ENCODE assay signal across 2 cellular contexts in the genomic region with DNA sequence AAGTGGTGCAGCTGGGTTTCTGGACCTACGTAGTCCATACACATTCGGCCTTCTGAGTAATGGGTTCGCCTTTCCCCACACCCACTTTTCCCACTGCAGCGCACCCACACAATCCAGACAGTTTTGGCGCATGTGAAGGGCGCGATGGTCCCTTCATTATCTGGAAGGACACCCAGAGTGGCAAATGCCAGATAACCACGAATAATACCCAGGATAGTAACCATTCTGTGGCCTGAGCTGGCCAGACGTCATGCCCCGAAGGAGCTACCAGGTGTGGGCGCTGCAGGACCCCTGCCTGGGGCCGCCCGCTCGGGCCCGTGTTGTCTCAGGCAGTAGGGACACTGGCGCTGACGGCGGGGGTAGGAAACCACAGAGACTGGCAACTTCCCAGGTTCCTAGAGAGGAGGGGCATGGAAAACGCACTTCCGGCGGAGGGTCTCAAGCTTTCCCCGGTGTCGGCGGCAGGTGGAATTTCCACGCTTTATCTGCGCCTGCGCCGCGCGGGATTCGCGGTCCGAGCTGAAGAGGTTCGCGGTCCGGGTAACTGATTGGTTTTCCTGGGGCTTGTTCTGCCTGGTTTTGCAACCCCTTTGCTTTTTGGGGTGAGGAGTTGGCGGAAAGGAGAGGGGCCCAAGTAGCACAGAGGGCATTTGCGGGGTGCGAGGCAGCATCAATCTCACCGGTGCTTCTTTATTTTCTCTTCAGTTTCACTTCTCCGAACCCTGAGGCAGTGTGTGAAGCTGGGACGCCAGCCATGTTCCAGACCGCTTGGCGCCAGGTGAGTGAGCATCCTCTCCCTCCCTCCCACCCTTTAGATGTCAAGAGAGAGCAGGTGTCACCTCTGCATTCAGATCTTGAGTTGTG.
A peak's percentile ranks its signal among the peaks of the same experiment; 100 is the strongest.
TF ChIP-seq lines count a peak whose summit lies in the region.

A gene (plus strand): TSS at position 441 of the 864 bp plus-strand sequence. CDS start 314 bp downstream, at position 755.

TF ChIP-seq in HEK293T, 16 proteins besides CTCF, POLR2A, EP300 and RAD21 (continued from another document):
- TF ChIP-seq, protein P1, sequence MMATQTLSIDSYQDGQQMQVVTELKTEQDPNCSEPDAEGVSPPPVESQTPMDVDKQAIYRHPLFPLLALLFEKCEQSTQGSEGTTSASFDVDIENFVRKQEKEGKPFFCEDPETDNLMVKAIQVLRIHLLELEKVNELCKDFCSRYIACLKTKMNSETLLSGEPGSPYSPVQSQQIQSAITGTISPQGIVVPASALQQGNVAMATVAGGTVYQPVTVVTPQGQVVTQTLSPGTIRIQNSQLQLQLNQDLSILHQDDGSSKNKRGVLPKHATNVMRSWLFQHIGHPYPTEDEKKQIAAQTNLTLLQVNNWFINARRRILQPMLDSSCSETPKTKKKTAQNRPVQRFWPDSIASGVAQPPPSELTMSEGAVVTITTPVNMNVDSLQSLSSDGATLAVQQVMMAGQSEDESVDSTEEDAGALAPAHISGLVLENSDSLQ (IDR thresholded peaks at IDR 0.05): no peak
- TF ChIP-seq BHLHE40 (IDR thresholded peaks at IDR 0.05; ENCODE audit: borderline replicate concordance) (no peak), FOXK2 (IDR thresholded peaks at IDR 0.05) (no peak), SUZ12 (IDR thresholded peaks at IDR 0.05) (no peak), ZNF384 (IDR thresholded peaks at IDR 0.05) (no peak), FOXA1 (IDR thresholded peaks at IDR 0.05) (no peak), NFRKB (IDR thresholded peaks at IDR 0.05) (no peak), SP1 (IDR thresholded peaks at IDR 0.05) (no peak)

TF ChIP-seq in K562, 482 proteins besides CTCF, POLR2A, EP300 and RAD21 (continued from another document and continues in another):
- TF ChIP-seq, protein P2, sequence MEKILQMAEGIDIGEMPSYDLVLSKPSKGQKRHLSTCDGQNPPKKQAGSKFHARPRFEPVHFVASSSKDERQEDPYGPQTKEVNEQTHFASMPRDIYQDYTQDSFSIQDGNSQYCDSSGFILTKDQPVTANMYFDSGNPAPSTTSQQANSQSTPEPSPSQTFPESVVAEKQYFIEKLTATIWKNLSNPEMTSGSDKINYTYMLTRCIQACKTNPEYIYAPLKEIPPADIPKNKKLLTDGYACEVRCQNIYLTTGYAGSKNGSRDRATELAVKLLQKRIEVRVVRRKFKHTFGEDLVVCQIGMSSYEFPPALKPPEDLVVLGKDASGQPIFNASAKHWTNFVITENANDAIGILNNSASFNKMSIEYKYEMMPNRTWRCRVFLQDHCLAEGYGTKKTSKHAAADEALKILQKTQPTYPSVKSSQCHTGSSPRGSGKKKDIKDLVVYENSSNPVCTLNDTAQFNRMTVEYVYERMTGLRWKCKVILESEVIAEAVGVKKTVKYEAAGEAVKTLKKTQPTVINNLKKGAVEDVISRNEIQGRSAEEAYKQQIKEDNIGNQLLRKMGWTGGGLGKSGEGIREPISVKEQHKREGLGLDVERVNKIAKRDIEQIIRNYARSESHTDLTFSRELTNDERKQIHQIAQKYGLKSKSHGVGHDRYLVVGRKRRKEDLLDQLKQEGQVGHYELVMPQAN (IDR thresholded peaks at IDR 0.05; ENCODE audit: borderline replicate concordance): no peak
- TF ChIP-seq, protein P1 (IDR thresholded peaks at IDR 0.05): peak; percentile 24; the same call in 1 of the 2 replicates
- TF ChIP-seq ATF7 (IDR thresholded peaks at IDR 0.05) (peak; percentile 81), MECOM (CRISPR knock-in tag; IDR thresholded peaks at IDR 0.05) (no peak), MTA3 (IDR thresholded peaks at IDR 0.05; ENCODE audit: borderline replicate concordance) (peak; percentile 73; the same call in 1 of the 2 replicates), KDM2B (CRISPR knock-in tag; IDR thresholded peaks at IDR 0.05) (no peak), EWSR1 (IDR thresholded peaks at IDR 0.05; ENCODE audit: borderline replicate concordance, low read depth, partially characterized antibody) (no peak), GABPA (tag; conservative IDR thresholded peaks at IDR 0.05; ENCODE audit: low read depth) (peak; percentile 91), ILF3 (IDR thresholded peaks at IDR 0.05; ENCODE audit: borderline replicate concordance) (no peak), ZFX (CRISPR knock-in tag; IDR thresholded peaks at IDR 0.05) (peak; percentile 82), ETV1 (tag; conservative IDR thresholded peaks at IDR 0.05; ENCODE audit: low read depth) (peak; percentile 70), SAP30 (IDR thresholded peaks at IDR 0.05; ENCODE audit: borderline replicate concordance, insufficient read depth, low read depth, low read length, poor library complexity, severe bottlenecking) (peak; percentile 25), SPI1 (IDR thresholded peaks at IDR 0.05; ENCODE audit: borderline replicate concordance, low read depth, low read length) (no peak), ATF1 (CRISPR knock-in tag; IDR thresholded peaks at IDR 0.05) (no peak), ATF1 (tag; IDR thresholded peaks at IDR 0.05) (peak; percentile 92), HNRNPH1 (optimal IDR thresholded peaks at IDR 0.05; ENCODE audit: low read depth, low read length) (no peak), TAF7 (tag; IDR thresholded peaks at IDR 0.05) (0 out of 2 replicates have a peak, but pooled peaks have one; percentile 36), PPARD (CRISPR knock-in tag; IDR thresholded peaks at IDR 0.05) (no peak), BCOR (IDR thresholded peaks at IDR 0.05) (0 out of 2 replicates have a peak, but pooled peaks have one; percentile 28), RB1 (IDR thresholded peaks at IDR 0.05; ENCODE audit: low read depth) (no peak), NFIC (IDR thresholded peaks at IDR 0.05) (peak; percentile 56), ZSCAN29 (IDR thresholded peaks at IDR 0.05) (no peak), GATAD2A (IDR thresholded peaks at IDR 0.05) (0 out of 2 replicates have a peak, but pooled peaks have one; percentile 43), CXXC5 (CRISPR knock-in tag; IDR thresholded peaks at IDR 0.05) (peak; percentile 70), CBX5 (IDR thresholded peaks at IDR 0.05; ENCODE audit: borderline replicate concordance, low read depth) (no peak), SMARCA4 (IDR thresholded peaks at IDR 0.05) (peak; percentile 53; the same call in 1 of the 2 replicates), CREB1 (IDR thresholded peaks at IDR 0.05) (peak; percentile 39; the same call in 1 of the 2 replicates), CREB1 (CRISPR knock-in tag; IDR thresholded peaks at IDR 0.05) (peak; percentile 72)
- TF ChIP-seq, protein P3, sequence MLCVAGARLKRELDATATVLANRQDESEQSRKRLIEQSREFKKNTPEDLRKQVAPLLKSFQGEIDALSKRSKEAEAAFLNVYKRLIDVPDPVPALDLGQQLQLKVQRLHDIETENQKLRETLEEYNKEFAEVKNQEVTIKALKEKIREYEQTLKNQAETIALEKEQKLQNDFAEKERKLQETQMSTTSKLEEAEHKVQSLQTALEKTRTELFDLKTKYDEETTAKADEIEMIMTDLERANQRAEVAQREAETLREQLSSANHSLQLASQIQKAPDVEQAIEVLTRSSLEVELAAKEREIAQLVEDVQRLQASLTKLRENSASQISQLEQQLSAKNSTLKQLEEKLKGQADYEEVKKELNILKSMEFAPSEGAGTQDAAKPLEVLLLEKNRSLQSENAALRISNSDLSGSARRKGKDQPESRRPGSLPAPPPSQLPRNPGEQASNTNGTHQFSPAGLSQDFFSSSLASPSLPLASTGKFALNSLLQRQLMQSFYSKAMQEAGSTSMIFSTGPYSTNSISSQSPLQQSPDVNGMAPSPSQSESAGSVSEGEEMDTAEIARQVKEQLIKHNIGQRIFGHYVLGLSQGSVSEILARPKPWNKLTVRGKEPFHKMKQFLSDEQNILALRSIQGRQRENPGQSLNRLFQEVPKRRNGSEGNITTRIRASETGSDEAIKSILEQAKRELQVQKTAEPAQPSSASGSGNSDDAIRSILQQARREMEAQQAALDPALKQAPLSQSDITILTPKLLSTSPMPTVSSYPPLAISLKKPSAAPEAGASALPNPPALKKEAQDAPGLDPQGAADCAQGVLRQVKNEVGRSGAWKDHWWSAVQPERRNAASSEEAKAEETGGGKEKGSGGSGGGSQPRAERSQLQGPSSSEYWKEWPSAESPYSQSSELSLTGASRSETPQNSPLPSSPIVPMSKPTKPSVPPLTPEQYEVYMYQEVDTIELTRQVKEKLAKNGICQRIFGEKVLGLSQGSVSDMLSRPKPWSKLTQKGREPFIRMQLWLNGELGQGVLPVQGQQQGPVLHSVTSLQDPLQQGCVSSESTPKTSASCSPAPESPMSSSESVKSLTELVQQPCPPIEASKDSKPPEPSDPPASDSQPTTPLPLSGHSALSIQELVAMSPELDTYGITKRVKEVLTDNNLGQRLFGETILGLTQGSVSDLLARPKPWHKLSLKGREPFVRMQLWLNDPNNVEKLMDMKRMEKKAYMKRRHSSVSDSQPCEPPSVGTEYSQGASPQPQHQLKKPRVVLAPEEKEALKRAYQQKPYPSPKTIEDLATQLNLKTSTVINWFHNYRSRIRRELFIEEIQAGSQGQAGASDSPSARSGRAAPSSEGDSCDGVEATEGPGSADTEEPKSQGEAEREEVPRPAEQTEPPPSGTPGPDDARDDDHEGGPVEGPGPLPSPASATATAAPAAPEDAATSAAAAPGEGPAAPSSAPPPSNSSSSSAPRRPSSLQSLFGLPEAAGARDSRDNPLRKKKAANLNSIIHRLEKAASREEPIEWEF (CRISPR knock-in tag; IDR thresholded peaks at IDR 0.05): no peak
- TF ChIP-seq, protein P4, sequence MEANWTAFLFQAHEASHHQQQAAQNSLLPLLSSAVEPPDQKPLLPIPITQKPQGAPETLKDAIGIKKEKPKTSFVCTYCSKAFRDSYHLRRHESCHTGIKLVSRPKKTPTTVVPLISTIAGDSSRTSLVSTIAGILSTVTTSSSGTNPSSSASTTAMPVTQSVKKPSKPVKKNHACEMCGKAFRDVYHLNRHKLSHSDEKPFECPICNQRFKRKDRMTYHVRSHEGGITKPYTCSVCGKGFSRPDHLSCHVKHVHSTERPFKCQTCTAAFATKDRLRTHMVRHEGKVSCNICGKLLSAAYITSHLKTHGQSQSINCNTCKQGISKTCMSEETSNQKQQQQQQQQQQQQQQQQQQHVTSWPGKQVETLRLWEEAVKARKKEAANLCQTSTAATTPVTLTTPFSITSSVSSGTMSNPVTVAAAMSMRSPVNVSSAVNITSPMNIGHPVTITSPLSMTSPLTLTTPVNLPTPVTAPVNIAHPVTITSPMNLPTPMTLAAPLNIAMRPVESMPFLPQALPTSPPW (CRISPR knock-in tag; IDR thresholded peaks at IDR 0.05): peak; percentile 60
- TF ChIP-seq, protein P5, sequence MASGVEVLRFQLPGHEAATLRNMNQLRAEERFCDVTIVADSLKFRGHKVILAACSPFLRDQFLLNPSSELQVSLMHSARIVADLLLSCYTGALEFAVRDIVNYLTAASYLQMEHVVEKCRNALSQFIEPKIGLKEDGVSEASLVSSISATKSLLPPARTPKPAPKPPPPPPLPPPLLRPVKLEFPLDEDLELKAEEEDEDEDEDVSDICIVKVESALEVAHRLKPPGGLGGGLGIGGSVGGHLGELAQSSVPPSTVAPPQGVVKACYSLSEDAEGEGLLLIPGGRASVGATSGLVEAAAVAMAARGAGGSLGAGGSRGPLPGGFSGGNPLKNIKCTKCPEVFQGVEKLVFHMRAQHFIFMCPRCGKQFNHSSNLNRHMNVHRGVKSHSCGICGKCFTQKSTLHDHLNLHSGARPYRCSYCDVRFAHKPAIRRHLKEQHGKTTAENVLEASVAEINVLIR (CRISPR knock-in tag; IDR thresholded peaks at IDR 0.05): 0 out of 2 replicates have a peak, but pooled peaks have one; percentile 21
- TF ChIP-seq, protein P6, sequence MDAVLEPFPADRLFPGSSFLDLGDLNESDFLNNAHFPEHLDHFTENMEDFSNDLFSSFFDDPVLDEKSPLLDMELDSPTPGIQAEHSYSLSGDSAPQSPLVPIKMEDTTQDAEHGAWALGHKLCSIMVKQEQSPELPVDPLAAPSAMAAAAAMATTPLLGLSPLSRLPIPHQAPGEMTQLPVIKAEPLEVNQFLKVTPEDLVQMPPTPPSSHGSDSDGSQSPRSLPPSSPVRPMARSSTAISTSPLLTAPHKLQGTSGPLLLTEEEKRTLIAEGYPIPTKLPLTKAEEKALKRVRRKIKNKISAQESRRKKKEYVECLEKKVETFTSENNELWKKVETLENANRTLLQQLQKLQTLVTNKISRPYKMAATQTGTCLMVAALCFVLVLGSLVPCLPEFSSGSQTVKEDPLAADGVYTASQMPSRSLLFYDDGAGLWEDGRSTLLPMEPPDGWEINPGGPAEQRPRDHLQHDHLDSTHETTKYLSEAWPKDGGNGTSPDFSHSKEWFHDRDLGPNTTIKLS (IDR thresholded peaks at IDR 0.05; ENCODE audit: borderline replicate concordance, low read depth): peak; percentile 59; the same call in 1 of the 2 replicates
- TF ChIP-seq, protein P7, sequence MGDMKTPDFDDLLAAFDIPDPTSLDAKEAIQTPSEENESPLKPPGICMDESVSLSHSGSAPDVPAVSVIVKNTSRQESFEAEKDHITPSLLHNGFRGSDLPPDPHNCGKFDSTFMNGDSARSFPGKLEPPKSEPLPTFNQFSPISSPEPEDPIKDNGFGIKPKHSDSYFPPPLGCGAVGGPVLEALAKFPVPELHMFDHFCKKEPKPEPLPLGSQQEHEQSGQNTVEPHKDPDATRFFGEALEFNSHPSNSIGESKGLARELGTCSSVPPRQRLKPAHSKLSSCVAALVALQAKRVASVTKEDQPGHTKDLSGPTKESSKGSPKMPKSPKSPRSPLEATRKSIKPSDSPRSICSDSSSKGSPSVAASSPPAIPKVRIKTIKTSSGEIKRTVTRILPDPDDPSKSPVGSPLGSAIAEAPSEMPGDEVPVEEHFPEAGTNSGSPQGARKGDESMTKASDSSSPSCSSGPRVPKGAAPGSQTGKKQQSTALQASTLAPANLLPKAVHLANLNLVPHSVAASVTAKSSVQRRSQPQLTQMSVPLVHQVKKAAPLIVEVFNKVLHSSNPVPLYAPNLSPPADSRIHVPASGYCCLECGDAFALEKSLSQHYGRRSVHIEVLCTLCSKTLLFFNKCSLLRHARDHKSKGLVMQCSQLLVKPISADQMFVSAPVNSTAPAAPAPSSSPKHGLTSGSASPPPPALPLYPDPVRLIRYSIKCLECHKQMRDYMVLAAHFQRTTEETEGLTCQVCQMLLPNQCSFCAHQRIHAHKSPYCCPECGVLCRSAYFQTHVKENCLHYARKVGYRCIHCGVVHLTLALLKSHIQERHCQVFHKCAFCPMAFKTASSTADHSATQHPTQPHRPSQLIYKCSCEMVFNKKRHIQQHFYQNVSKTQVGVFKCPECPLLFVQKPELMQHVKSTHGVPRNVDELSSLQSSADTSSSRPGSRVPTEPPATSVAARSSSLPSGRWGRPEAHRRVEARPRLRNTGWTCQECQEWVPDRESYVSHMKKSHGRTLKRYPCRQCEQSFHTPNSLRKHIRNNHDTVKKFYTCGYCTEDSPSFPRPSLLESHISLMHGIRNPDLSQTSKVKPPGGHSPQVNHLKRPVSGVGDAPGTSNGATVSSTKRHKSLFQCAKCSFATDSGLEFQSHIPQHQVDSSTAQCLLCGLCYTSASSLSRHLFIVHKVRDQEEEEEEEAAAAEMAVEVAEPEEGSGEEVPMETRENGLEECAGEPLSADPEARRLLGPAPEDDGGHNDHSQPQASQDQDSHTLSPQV (IDR thresholded peaks at IDR 0.05): peak; percentile 60; the same call in 1 of the 2 replicates
